In genomic region chr14:22839159-22839779, GRCh38 we compare ENCODE assay signal across 12 cellular contexts. TPM values are rescaled to one million over a fixed set of nuclear protein-coding genes. Genes with fewer than 3 reads are reported as not detected.
DNase-seq lines count a peak whose midpoint lies in the region; ATAC-seq and TF ChIP-seq lines count a peak whose summit lies in the region.
"Had no signal": no experiment of that assay in that cellular context is flagged by ENCODE, and none has a peak within 500 bp of the region (broad histone marks: within the 10 kb centered on the region; RNA-seq: fewer than 3 reads in every experiment).

No MANE protein-coding gene starts in this region.

- H3K9me3 ChIP-seq in tibial nerve: no peaks in the 10 kb centered on the region
- H3K9me3 ChIP-seq: A549 had no signal

- TF ChIP-seq EP300 in tibial nerve (IDR thresholded peaks at IDR 0.05): peak in 1 of 2 donors; percentile 45

- WGBS in tibial nerve, 2 donors: 25 to 40% methylated on average over 3 to 6 of the region's 6 CpGs

- DNase-seq in T-helper 2 cell treated with Interferon-gamma antibody and Interleukin-4, amounts not matched to agents 5 μg/mL and 100 μg/mL, for 36 hours (ENCODE audit: low spot score): no peak
- DNase-seq in T-helper 2 cell (no peak), dermis blood vessel endothelial cell (peak; percentile 9), mesothelial cell of epicardium (ENCODE audit: low spot score in 2 of 2, unreplicated experiment in 2 of 2) (no peak), tibial nerve (ENCODE audit: low spot score in 2 of 2) (no peak)
- no peak for DNase-seq in activated CD4-positive, alpha-beta T cell treated with anti-CD3 and anti-CD28 coated beads, Interleukin-2, amount 50 U/mL, for 48 hours
- DNase-seq: activated B cell treated with CpG ODN at 0.5 μM for 24 hours; NCI-H446; stimulated activated CD8-positive, alpha-beta memory T cell treated with anti-CD3 and anti-CD28 coated beads, Interleukin-4, amount 100 ng/mL, for 48 hours had no signal

- H3K27me3 Mint-ChIP-seq in T-helper 2 cell treated with Interferon-gamma antibody and Interleukin-4, amounts not matched to agents 5 μg/mL and 100 μg/mL, for 36 hours (ENCODE audit: low read depth): peaks cover 21% of the 10 kb centered on the region
- no peaks in the 10 kb centered on the region for H3K27me3 Mint-ChIP-seq in mesothelial cell of epicardium (ENCODE audit: low read depth)

- peak overlapping the region; percentile 96 to 100 (median 96) for H3K27ac ChIP-seq in tibial nerve

- H3K4me3 Mint-ChIP-seq in T-helper 2 cell treated with Interferon-gamma antibody and Interleukin-4, amounts not matched to agents 5 μg/mL and 100 μg/mL, for 36 hours: no peak overlapping the region
- H3K4me3 Mint-ChIP-seq in mesothelial cell of epicardium: peak overlapping the region; percentile 98
- H3K4me3 Mint-ChIP-seq: activated B cell treated with CpG ODN at 0.5 μM for 24 hours had no signal

- peaks cover 3% of the 10 kb centered on the region for H3K4me1 Mint-ChIP-seq in T-helper 2 cell treated with Interferon-gamma antibody and Interleukin-4, amounts not matched to agents 5 μg/mL and 100 μg/mL, for 36 hours (ENCODE audit: low read depth)
- H3K4me1 Mint-ChIP-seq in mesothelial cell of epicardium: peaks cover 34% of the 10 kb centered on the region

- H3K36me3 ChIP-seq in tibial nerve: peaks cover 4 to 38% (median 18%) of the 10 kb centered on the region in 3 donors

- peak overlapping the region; percentile 10 for H3K27ac Mint-ChIP-seq in T-helper 2 cell treated with Interferon-gamma antibody and Interleukin-4, amounts not matched to agents 5 μg/mL and 100 μg/mL, for 36 hours
- peak overlapping the region; percentile 98 for H3K27ac Mint-ChIP-seq in mesothelial cell of epicardium
- H3K27ac Mint-ChIP-seq: activated B cell treated with CpG ODN at 0.5 μM for 24 hours had no signal

- peaks cover 0 to 61% (median 13%) of the 10 kb centered on the region in 4 donors for H3K4me1 ChIP-seq in tibial nerve
- H3K4me1 ChIP-seq: A549 had no signal

- peaks cover 21% of the 10 kb centered on the region for H3K36me3 Mint-ChIP-seq in T-helper 2 cell treated with Interferon-gamma antibody and Interleukin-4, amounts not matched to agents 5 μg/mL and 100 μg/mL, for 36 hours (ENCODE audit: low read depth)
- peaks cover 23% of the 10 kb centered on the region for H3K36me3 Mint-ChIP-seq in mesothelial cell of epicardium

- TF ChIP-seq CTCF in mesothelial cell of epicardium (IDR thresholded peaks at IDR 0.05; ENCODE audit: unreplicated experiment): no peak
- no peak for TF ChIP-seq CTCF in tibial nerve (IDR thresholded peaks at IDR 0.05)

- H3K9me3 Mint-ChIP-seq in T-helper 2 cell treated with Interferon-gamma antibody and Interleukin-4, amounts not matched to agents 5 μg/mL and 100 μg/mL, for 36 hours: no peaks in the 10 kb centered on the region
- no peaks in the 10 kb centered on the region for H3K9me3 Mint-ChIP-seq in mesothelial cell of epicardium
- H3K9me3 Mint-ChIP-seq: activated B cell treated with CpG ODN at 0.5 μM for 24 hours had no signal

- TF ChIP-seq POLR2A in tibial nerve (IDR thresholded peaks at IDR 0.05) (no peak), GM18505 (IDR thresholded peaks at IDR 0.05; ENCODE audit: borderline replicate concordance, extremely low read depth, insufficient read depth, insufficient read length) (no peak)

- peak overlapping the region; percentile 75 to 99 (median 82) for H3K4me3 ChIP-seq in tibial nerve
- H3K4me3 ChIP-seq: A549 had no signal

- H3K27me3 ChIP-seq in tibial nerve: no peaks in the 10 kb centered on the region

- ATAC-seq in GM18505 (IDR thresholded peaks at IDR 0.05; ENCODE audit: unreplicated experiment): no peak
- no peak for ATAC-seq in HG02885 (IDR thresholded peaks at IDR 0.05; ENCODE audit: poor library complexity, unreplicated experiment)

RNA-seq across cellular contexts. Expression of gene MMP14, which starts 2.9 kb away (rescaled TPM):
- total RNA-seq in dermis blood vessel endothelial cell (73.3 and 138 TPM in 2 replicates), mesothelial cell of epicardium (302 to 306 TPM (median 304 TPM) in 3 replicates), tibial nerve (100 to 1,000 TPM; 101 to 222 (median 145) TPM)

RNA-seq across cellular contexts. Expression of gene MRPL52, which starts 9.6 kb away (rescaled TPM):
- total RNA-seq in dermis blood vessel endothelial cell (30.1 and 38.1 TPM in 2 replicates), mesothelial cell of epicardium (67.4 to 77.0 TPM (median 74.4 TPM) in 3 replicates), tibial nerve (10 to 100 TPM; 26.7 to 44.0 (median 30.2) TPM)

RNA-seq across cellular contexts. Expression of gene SLC7A7, which starts 24.0 kb away (rescaled TPM):
- total RNA-seq in dermis blood vessel endothelial cell (4.8 and 8.3 TPM in 2 replicates), mesothelial cell of epicardium (8.3 to 9.8 TPM (median 8.9 TPM) in 3 replicates), tibial nerve (10 to 100 TPM in 3 of 4 donors, 1 to 10 TPM in 1; 8.4 to 39.8 (median 19.0) TPM)

RNA-seq across cellular contexts. Expression of gene LRP10, which starts 32.3 kb away (rescaled TPM):
- 59.4 and 126 TPM in 2 replicates for total RNA-seq in dermis blood vessel endothelial cell
- total RNA-seq in mesothelial cell of epicardium: 38.6 to 40.4 TPM (median 39.8 TPM) in 3 replicates
- total RNA-seq in tibial nerve: 100 to 1,000 TPM in 2 of 4 donors, 10 to 100 TPM in 2; 82.3 to 151 (median 97.0) TPM

RNA-seq across cellular contexts. Expression of gene REM2, which starts 43.8 kb away (rescaled TPM):
- total RNA-seq in dermis blood vessel endothelial cell (0.09 TPM in 1 of 2 replicates, not detected in the other), mesothelial cell of epicardium (2.6 to 3.0 TPM (median 3.0 TPM) in 3 replicates), tibial nerve (under 1 TPM in 2 of 4 donors, not detected in 2; 0.42 to 0.44 TPM)
